9 cellular contexts compared by ENCODE assay signal in the genomic region with DNA sequence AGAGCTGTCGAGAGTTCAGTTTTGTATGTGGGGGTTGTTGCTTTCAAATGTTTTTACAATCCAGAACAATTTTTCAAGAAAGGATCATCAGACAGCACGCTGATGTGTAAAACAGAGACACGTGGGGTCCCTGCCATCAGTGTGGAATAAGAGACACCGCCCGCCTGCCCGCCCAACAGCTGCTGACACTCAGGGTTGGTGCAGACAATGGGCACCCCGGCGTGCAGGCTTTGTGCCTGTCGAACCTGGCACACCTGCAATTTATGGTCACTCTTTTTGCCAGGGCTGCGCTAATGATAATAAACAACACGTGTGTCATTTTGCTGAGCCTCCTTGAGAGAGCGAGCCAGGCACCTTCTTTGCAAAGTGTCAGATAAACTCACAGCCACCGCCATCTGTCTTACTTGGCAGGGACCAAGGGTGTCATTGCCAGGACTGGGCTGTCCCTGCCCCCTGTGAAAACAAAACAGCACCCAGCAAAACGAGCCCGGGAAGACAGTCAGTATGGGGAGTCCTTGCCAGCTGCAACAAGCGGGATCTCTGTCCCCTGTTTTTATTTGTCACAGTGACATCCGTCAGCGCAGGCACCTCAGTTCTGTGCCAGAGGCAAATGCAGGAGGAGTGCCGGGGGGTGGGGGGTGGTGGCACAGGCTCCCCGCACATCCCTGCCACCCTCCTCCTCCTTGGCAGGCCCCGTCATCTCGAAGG.
DNase-seq lines count a peak whose midpoint lies in the region; ATAC-seq, FAIRE-seq and TF ChIP-seq lines count a peak whose summit lies in the region.
"Had no signal": no experiment of that assay in that cellular context is flagged by ENCODE, and none has a peak within 500 bp of the region (broad histone marks: within the 10 kb centered on the region; RNA-seq: fewer than 3 reads in every experiment).

No MANE protein-coding gene starts in this region.

- no peak overlapping the region for H3K4me3 ChIP-seq in foreskin fibroblast (ENCODE audit: low read depth in 1 of 2, low read length in 2 of 2)

- FAIRE-seq in RCC 7860 (lab: Jason Lieb, UNC), result no peak
- FAIRE-seq: A204.1 had no signal

- peak; percentile 90 for ATAC-seq in Right ventricle myocardium superior (ENCODE audit: poor library complexity)
- ATAC-seq in left ventricle myocardium superior, result peak; percentile 88

- intact Hi-C loops in Right ventricle myocardium superior (cut with DNase I) (no loop called here), cardiac septum (cut with DNase I) (loop anchor here (2.0 kb wide), 1 partner anchor 15 kb away; no protein-coding TSS in a partner anchor), left ventricle myocardium superior (cut with micrococcal nuclease) (no loop called here)

- DNase-seq in Right ventricle myocardium superior (peak; percentile 66), cardiac septum (ENCODE audit: low spot score) (no peak), NCI-H510A treated with DMSO at 0.1 percent for 48 hours (lab: John Stamatoyannopoulos, UW) (peak; percentile 61), left ventricle myocardium superior (peak; percentile 66), RCC 7860 (ENCODE audit: low spot score) (no peak), foreskin fibroblast (no peak)
- no peak for DNase-seq in activated CD4-positive, CD25-positive, alpha-beta regulatory T cell (lab: John Stamatoyannopoulos, UW)

- no peak for TF ChIP-seq CTCF in foreskin fibroblast (IDR thresholded peaks at IDR 0.05; ENCODE audit: low read depth, low read length)

- peak overlapping the region; percentile 95 for H3K27ac ChIP-seq in temporal lobe (ENCODE audit: low read depth, low read length)

Comparison
In these comparisons a context has a peak if more than half of its experiments do, and no peak if none do; other contexts are left out.
1. DNase-seq: peak in Right ventricle myocardium superior (single experiment), NCI-H510A treated with DMSO at 0.1 percent for 48 hours (single experiment) and left ventricle myocardium superior (single experiment); none in cardiac septum (single experiment), activated CD4-positive, CD25-positive, alpha-beta regulatory T cell (0 of 4), RCC 7860 (single experiment) and foreskin fibroblast (0 of 2).